Comparison of ENCODE assay signal across 9 cellular contexts in the genomic region with DNA sequence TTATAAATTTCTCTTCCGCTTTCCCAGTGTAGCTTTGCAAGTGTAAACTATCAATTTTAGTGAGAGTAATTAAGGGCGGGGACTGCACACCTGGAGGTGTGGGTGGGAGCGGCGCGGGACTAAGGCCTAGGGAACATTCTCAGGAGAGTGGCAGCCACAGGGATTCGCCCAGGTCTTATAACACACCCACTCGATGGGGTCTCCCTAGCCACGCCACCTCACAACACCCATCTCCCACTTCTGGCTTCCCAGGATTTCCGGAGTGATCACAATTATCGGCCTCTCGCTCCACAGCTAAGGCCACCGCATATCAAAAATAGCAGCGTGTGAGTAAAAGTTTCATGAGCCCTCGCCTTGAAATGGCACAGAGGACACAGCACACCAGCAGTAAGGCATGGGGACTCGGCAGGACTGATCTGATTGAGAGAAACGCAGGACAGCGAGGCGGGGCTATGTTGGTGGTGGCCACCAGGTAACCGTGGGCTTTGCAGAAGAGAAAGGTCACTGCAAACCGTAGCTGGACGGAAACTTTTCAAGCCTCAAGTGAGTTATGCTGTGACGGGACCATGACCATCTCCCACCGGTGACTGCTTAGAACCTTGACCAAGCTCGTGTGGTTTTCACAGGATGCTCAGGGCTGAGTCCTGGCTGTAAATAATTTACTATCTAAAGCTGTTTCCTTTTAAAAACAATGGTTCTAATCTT. TPM values are rescaled to one million over a fixed set of nuclear protein-coding genes. Genes with fewer than 3 reads are reported as not detected.
DNase-seq lines count a peak whose midpoint lies in the region; ATAC-seq and TF ChIP-seq lines count a peak whose summit lies in the region.
"Had no signal": no experiment of that assay in that cellular context is flagged by ENCODE, and none has a peak within 500 bp of the region (broad histone marks: within the 10 kb centered on the region; RNA-seq: fewer than 3 reads in every experiment).

No MANE protein-coding gene starts in this region.

- peak overlapping the region; percentile 96; the same call in 1 of the 2 replicates for H2AFZ ChIP-seq in PC-9

- H4K20me1 ChIP-seq in PC-9 (ENCODE audit: insufficient read depth): no peaks in the 10 kb centered on the region

- TF ChIP-seq CTCF in PC-9 (conservative IDR thresholded peaks at IDR 0.05) (no peak), foreskin fibroblast (IDR thresholded peaks at IDR 0.05; ENCODE audit: low read depth, low read length) (no peak)

- H3K79me2 ChIP-seq in PC-9 (ENCODE audit: low read depth): peaks cover 33% of the 10 kb centered on the region

- no peaks in the 10 kb centered on the region for H3K27me3 ChIP-seq in PC-9 (ENCODE audit: insufficient read depth, low read depth)

- H3K9me2 ChIP-seq in PC-9 (ENCODE audit: insufficient read depth): no peaks in the 10 kb centered on the region

- no TSS peak for BruUV-seq in PC-9 (replicated peaks; lab: Mats Ljungman, UMichigan)

- intact Hi-C loops in PC-9 (cut with micrococcal nuclease; ENCODE audit: unreplicated experiment): loop anchor here (5.0 kb wide), 3 partner anchors 62 to 402 kb away; no protein-coding TSS in a partner anchor

- DNase-seq in PC-9 (no peak), foreskin fibroblast (no peak), putamen (ENCODE audit: low spot score) (peak; percentile 8), NCI-H1417 (lab: John Stamatoyannopoulos, UW) (no peak), NCI-H2107 (lab: John Stamatoyannopoulos, UW) (no peak)

- H3K4me3 ChIP-seq in PC-9 (peak overlapping the region; percentile 69; the same call in 1 of the 2 replicates), foreskin fibroblast (ENCODE audit: low read depth in 1 of 2, low read length in 2 of 2) (peak overlapping the region; percentile 66 to 91)

- H3K4me1 ChIP-seq in PC-9 (replicated peaks; ENCODE audit: insufficient read depth): peaks cover 16% of the 10 kb centered on the region

- POLR2A ChIA-PET in PC-9 (lab: Charles Lee; ENCODE audit: unreplicated experiment): interaction anchor here (0.6 kb wide), 1 partner anchor 492 kb away, joined by 8 read pairs; no protein-coding TSS in a partner anchor

- no peaks in the 10 kb centered on the region for H3K36me3 ChIP-seq in PC-9 (ENCODE audit: low read depth)

- CTCF ChIA-PET in PC-9 (lab: Charles Lee): interaction anchor here (0.6 to 0.7 kb wide), 3 partner anchors 45 to 550 kb away, joined by 3 to 6 read pairs (median 3); no protein-coding TSS in a partner anchor

- peak; percentile 64 for ATAC-seq in GM18508 (IDR thresholded peaks at IDR 0.05; ENCODE audit: insufficient read depth, unreplicated experiment)
- ATAC-seq in GM21786 (IDR thresholded peaks at IDR 0.05; ENCODE audit: unreplicated experiment): no peak
- no peak for ATAC-seq in HG03045 (IDR thresholded peaks at IDR 0.05; ENCODE audit: unreplicated experiment)

- H3K27ac ChIP-seq in PC-9: no peak overlapping the region

- no peaks in the 10 kb centered on the region for H3K9me3 ChIP-seq in PC-9 (ENCODE audit: insufficient read depth, low read depth)

- peaks cover 3% of the 10 kb centered on the region; the same call in 1 of the 2 replicates for H3F3A ChIP-seq in PC-9 (ENCODE audit: insufficient read depth, low read depth)

- H3K4me2 ChIP-seq in PC-9: peak overlapping the region; percentile 82

RNA-seq across cellular contexts. Expression of gene LPAR1, which starts 1.1 kb away (rescaled TPM):
- 8.9 and 11.8 TPM in 2 replicates for total RNA-seq in PC-9 (2021)
- total RNA-seq: activated CD8-positive, alpha-beta memory T cell treated with anti-CD3 and anti-CD28 coated beads for 36 hours had no signal
